In the genomic region with DNA sequence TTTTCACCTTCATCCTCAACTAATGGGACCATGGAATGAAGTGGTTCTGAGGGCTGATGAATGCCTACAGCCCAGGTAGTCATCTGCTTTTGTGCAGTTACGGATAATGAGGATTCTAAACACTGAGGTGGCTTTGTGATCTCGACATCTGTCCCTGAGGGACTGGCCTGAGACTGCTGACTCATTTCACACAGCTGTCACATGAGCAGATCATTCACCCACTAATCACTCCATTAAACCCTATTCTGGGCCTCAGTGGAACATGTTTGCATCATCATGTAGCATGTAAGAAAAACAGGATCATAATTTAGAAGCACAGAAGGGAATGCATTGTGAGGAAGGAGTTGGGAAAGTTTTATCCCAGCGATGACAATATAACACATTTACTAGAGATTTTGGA, we compare ENCODE assay signal across 11 cellular contexts.
DNase-seq lines count a peak whose midpoint lies in the region; ATAC-seq and TF ChIP-seq lines count a peak whose summit lies in the region.
"Had no signal": no experiment of that assay in that cellular context is flagged by ENCODE, and none has a peak within 500 bp of the region (broad histone marks: within the 10 kb centered on the region; RNA-seq: fewer than 3 reads in every experiment).

No MANE protein-coding gene starts in this region.

- no peak for TF ChIP-seq POLR2A in suprapubic skin (IDR thresholded peaks at IDR 0.05)

- WGBS in suprapubic skin = 54% methylated on average over 3 of the region's 3 CpGs
- WGBS in SK-N-SH (ENCODE audit: low lambda C conversion rate) = 1% methylated on average over 3 of the region's 3 CpGs

- CTCF ChIA-PET in SK-N-SH (lab: Yijun Ruan, JAX) = no interaction called here

- H3K27ac ChIP-seq in suprapubic skin = no peak overlapping the region
- H3K27ac ChIP-seq in SK-N-SH (ENCODE audit: low read depth in 2 of 2, low read length in 1 of 2) = no peak overlapping the region
- H3K27ac ChIP-seq: PC-9 had no signal

- DNase-seq in NCI-H2107 treated with DMSO at 0.1 percent for 48 hours (lab: John Stamatoyannopoulos, UW; ENCODE audit: unreplicated experiment) = peak; percentile 50
- no peak for DNase-seq in NCI-H2107 (lab: John Stamatoyannopoulos, UW)
- DNase-seq in NCI-H1436 treated with DMSO at 0.1 percent for 48 hours (lab: John Stamatoyannopoulos, UW) = peak; percentile 65
- DNase-seq in suprapubic skin (ENCODE audit: low spot score in 2 of 2) = no peak
- no peak for DNase-seq in NCI-H345 treated with DMSO at 0.1 percent for 48 hours (lab: John Stamatoyannopoulos, UW; ENCODE audit: unreplicated experiment)
- DNase-seq in NCI-H2029 (lab: John Stamatoyannopoulos, UW) = no peak
- DNase-seq in SK-N-SH = no peak
- DNase-seq: amniotic stem cell, PC-9 had no signal

- H3K79me2 ChIP-seq in SK-N-SH (ENCODE audit: insufficient read depth) = no peaks in the 10 kb centered on the region

- TF ChIP-seq RAD21 in SK-N-SH (IDR thresholded peaks at IDR 0.05; ENCODE audit: low read length) = no peak

- H4K20me1 ChIP-seq in SK-N-SH (ENCODE audit: insufficient read depth) = no peaks in the 10 kb centered on the region

- H3K9me2 ChIP-seq in SK-N-SH = no peaks in the 10 kb centered on the region

- no peak overlapping the region for H3K4me2 ChIP-seq in SK-N-SH
- H3K4me2 ChIP-seq: PC-9 had no signal

- H3K9me3 ChIP-seq in suprapubic skin (no peaks in the 10 kb centered on the region), SK-N-SH (no peaks in the 10 kb centered on the region)

- no peak overlapping the region for H3K9ac ChIP-seq in SK-N-SH

- no peak overlapping the region for H2AFZ ChIP-seq in SK-N-SH (ENCODE audit: low read depth)
- H2AFZ ChIP-seq: PC-9 had no signal

- H3K27me3 ChIP-seq in suprapubic skin = no peaks in the 10 kb centered on the region
- H3K27me3 ChIP-seq in SK-N-SH (ENCODE audit: insufficient read depth) = no peaks in the 10 kb centered on the region

- no peak overlapping the region for H3K4me3 ChIP-seq in suprapubic skin
- H3K4me3 ChIP-seq in SK-N-SH (ENCODE audit: low read depth in 2 of 2, low read length in 1 of 2) = no peak overlapping the region
- H3K4me3 ChIP-seq: PC-9 had no signal

- TF ChIP-seq CTCF in suprapubic skin (IDR thresholded peaks at IDR 0.05) = no peak
- TF ChIP-seq CTCF in SK-N-SH (IDR thresholded peaks at IDR 0.05) = no peak

- POLR2A ChIA-PET in SK-N-SH (lab: Yijun Ruan, JAX) = no interaction called here

- TF ChIP-seq EP300 in suprapubic skin (IDR thresholded peaks at IDR 0.05) (no peak), SK-N-SH (IDR thresholded peaks at IDR 0.05; ENCODE audit: borderline replicate concordance in 1 of 2, low read depth in 1 of 2, low read length in 1 of 2) (no peak)

- H3K4me1 ChIP-seq in suprapubic skin (no peaks in the 10 kb centered on the region), SK-N-SH (ENCODE audit: control insufficient read depth in 1 of 2, insufficient read depth in 2 of 2, low read depth in 1 of 2, low read length in 1 of 2) (no peaks in the 10 kb centered on the region; a peak in 1 of 4 replicates)

- ATAC-seq in HG02885 (IDR thresholded peaks at IDR 0.05; ENCODE audit: poor library complexity, unreplicated experiment) = peak; percentile 93
- ATAC-seq: activated CD4-positive, CD25-positive, alpha-beta regulatory T cell treated with anti-CD3 and anti-CD28 coated beads, Interleukin-2, amount 50 U/mL, for 24 hours had no signal

- H3F3A ChIP-seq in SK-N-SH (replicated peaks; ENCODE audit: insufficient read depth) = no peaks in the 10 kb centered on the region

- no peaks in the 10 kb centered on the region for H3K36me3 ChIP-seq in suprapubic skin
- no peaks in the 10 kb centered on the region for H3K36me3 ChIP-seq in SK-N-SH (replicated peaks in 1 of 2; ENCODE audit: control insufficient read depth in 1 of 2, insufficient read depth in 2 of 2, low read length in 1 of 2)

TF ChIP-seq in SK-N-SH, 30 proteins besides CTCF, POLR2A, EP300 and RAD21 (continues in another document):
- TF ChIP-seq, protein P1, sequence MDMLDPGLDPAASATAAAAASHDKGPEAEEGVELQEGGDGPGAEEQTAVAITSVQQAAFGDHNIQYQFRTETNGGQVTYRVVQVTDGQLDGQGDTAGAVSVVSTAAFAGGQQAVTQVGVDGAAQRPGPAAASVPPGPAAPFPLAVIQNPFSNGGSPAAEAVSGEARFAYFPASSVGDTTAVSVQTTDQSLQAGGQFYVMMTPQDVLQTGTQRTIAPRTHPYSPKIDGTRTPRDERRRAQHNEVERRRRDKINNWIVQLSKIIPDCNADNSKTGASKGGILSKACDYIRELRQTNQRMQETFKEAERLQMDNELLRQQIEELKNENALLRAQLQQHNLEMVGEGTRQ (IDR thresholded peaks at IDR 0.05; ENCODE audit: borderline replicate concordance, low read depth, low read length) = no peak
- no peak for TF ChIP-seq RFX5 (IDR thresholded peaks at IDR 0.05; ENCODE audit: low read length)
- TF ChIP-seq, protein P2, sequence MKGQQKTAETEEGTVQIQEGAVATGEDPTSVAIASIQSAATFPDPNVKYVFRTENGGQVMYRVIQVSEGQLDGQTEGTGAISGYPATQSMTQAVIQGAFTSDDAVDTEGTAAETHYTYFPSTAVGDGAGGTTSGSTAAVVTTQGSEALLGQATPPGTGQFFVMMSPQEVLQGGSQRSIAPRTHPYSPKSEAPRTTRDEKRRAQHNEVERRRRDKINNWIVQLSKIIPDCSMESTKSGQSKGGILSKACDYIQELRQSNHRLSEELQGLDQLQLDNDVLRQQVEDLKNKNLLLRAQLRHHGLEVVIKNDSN (IDR thresholded peaks at IDR 0.05; ENCODE audit: borderline replicate concordance, low read depth) = no peak
- TF ChIP-seq TAF1 (IDR thresholded peaks at IDR 0.05; ENCODE audit: borderline replicate concordance, low read depth, low read length) = no peak
- TF ChIP-seq, protein P3, sequence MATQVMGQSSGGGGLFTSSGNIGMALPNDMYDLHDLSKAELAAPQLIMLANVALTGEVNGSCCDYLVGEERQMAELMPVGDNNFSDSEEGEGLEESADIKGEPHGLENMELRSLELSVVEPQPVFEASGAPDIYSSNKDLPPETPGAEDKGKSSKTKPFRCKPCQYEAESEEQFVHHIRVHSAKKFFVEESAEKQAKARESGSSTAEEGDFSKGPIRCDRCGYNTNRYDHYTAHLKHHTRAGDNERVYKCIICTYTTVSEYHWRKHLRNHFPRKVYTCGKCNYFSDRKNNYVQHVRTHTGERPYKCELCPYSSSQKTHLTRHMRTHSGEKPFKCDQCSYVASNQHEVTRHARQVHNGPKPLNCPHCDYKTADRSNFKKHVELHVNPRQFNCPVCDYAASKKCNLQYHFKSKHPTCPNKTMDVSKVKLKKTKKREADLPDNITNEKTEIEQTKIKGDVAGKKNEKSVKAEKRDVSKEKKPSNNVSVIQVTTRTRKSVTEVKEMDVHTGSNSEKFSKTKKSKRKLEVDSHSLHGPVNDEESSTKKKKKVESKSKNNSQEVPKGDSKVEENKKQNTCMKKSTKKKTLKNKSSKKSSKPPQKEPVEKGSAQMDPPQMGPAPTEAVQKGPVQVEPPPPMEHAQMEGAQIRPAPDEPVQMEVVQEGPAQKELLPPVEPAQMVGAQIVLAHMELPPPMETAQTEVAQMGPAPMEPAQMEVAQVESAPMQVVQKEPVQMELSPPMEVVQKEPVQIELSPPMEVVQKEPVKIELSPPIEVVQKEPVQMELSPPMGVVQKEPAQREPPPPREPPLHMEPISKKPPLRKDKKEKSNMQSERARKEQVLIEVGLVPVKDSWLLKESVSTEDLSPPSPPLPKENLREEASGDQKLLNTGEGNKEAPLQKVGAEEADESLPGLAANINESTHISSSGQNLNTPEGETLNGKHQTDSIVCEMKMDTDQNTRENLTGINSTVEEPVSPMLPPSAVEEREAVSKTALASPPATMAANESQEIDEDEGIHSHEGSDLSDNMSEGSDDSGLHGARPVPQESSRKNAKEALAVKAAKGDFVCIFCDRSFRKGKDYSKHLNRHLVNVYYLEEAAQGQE (IDR thresholded peaks at IDR 0.05; ENCODE audit: low read depth, low read length) = no peak
- TF ChIP-seq FOXM1 (IDR thresholded peaks at IDR 0.05; ENCODE audit: low read depth) = no peak
- no peak for TF ChIP-seq GABPA (IDR thresholded peaks at IDR 0.05; ENCODE audit: low read depth)
- TF ChIP-seq, protein P4, sequence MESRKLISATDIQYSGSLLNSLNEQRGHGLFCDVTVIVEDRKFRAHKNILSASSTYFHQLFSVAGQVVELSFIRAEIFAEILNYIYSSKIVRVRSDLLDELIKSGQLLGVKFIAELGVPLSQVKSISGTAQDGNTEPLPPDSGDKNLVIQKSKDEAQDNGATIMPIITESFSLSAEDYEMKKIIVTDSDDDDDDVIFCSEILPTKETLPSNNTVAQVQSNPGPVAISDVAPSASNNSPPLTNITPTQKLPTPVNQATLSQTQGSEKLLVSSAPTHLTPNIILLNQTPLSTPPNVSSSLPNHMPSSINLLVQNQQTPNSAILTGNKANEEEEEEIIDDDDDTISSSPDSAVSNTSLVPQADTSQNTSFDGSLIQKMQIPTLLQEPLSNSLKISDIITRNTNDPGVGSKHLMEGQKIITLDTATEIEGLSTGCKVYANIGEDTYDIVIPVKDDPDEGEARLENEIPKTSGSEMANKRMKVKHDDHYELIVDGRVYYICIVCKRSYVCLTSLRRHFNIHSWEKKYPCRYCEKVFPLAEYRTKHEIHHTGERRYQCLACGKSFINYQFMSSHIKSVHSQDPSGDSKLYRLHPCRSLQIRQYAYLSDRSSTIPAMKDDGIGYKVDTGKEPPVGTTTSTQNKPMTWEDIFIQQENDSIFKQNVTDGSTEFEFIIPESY (IDR thresholded peaks at IDR 0.05; ENCODE audit: borderline replicate concordance, low read depth) = no peak
- TF ChIP-seq EZH2phosphoT487 (IDR thresholded peaks at IDR 0.05; ENCODE audit: borderline replicate concordance, low read depth) = no peak
- TF ChIP-seq FOXJ3 (CRISPR knock-in tag; IDR thresholded peaks at IDR 0.05) = no peak
- no peak for TF ChIP-seq NFIC (IDR thresholded peaks at IDR 0.05; ENCODE audit: borderline replicate concordance)
- TF ChIP-seq GATA2 (CRISPR knock-in tag; IDR thresholded peaks at IDR 0.05) = no peak
- no peak for TF ChIP-seq JUND (IDR thresholded peaks at IDR 0.05)
- no peak for TF ChIP-seq MEF2A (IDR thresholded peaks at IDR 0.05; ENCODE audit: borderline replicate concordance, low read depth)
- no peak for TF ChIP-seq YY1 (IDR thresholded peaks at IDR 0.05; ENCODE audit: low read depth)
- no peak for TF ChIP-seq FOSL2 (IDR thresholded peaks at IDR 0.05; ENCODE audit: borderline replicate concordance, low read depth)
- TF ChIP-seq, protein P5, sequence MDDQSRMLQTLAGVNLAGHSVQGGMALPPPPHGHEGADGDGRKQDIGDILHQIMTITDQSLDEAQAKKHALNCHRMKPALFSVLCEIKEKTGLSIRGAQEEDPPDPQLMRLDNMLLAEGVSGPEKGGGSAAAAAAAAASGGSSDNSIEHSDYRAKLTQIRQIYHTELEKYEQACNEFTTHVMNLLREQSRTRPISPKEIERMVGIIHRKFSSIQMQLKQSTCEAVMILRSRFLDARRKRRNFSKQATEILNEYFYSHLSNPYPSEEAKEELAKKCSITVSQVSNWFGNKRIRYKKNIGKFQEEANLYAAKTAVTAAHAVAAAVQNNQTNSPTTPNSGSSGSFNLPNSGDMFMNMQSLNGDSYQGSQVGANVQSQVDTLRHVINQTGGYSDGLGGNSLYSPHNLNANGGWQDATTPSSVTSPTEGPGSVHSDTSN (IDR thresholded peaks at IDR 0.05) = no peak

Comparison
In these comparisons a context has a peak if more than half of its experiments do, and no peak if none do; other contexts are left out.
1. DNase-seq: peak in NCI-H2107 treated with DMSO at 0.1 percent for 48 hours (single experiment) and NCI-H1436 treated with DMSO at 0.1 percent for 48 hours (single experiment); none in NCI-H2107 (single experiment), suprapubic skin (0 of 2), NCI-H345 treated with DMSO at 0.1 percent for 48 hours (single experiment), NCI-H2029 (single experiment) and SK-N-SH (single experiment).